ENCODE assay signal across 8 cellular contexts in the genomic region with DNA sequence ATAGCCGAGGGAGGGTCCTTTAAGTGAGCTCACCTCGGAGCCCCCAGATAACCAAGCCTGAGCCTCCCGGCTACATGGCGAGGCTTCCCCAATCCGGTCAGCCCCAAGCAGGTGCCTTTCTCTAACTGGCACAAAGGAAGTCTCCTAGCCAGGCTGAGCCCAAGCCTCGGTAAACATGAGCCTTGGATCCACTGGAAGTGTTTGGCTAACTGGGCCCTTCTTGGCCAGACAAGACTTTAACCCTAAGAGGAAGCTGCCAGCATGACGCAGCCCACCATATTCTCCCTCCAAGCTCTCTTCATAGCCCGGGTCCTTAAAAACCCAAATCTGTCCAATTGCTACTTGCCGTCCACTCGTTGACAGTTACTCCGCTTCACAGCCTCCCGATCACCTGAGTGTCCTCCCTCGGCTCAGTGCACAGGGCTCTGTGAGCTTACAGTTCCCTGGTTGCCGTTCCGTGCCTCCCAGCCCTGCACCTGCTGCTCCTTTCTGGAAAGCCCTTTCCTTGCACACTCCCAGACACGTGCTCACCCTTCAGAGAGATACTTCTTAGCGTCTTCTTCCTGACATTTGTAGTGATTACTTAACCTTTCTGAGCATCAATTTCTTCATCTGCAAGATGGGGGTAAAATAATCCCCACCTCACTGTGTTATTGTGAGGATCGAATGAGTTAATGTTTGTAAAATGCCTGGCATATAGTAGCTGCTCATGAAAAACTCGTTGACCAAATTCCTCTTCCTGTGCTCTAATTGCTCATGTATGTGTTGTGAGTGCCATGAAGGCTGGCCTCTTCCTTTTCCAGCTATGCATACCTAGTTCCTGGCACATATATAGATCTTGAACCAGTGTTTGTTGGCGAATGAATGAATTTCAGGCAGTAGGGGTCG. TPM values are rescaled to one million over a fixed set of nuclear protein-coding genes. Genes with fewer than 3 reads are reported as not detected.
DNase-seq lines count a peak whose midpoint lies in the region; TF ChIP-seq lines count a peak whose summit lies in the region.

No MANE protein-coding gene starts in this region.

- 81 to 85% methylated on average over 16 to 18 of the region's 21 CpGs for whole genome bisulfite sequencing in mesodermal cell (ENCODE audit: insufficient coverage in 2 of 2), 2 experiments

- DNase-seq in HAP-1 (ENCODE audit: low spot score in 2 of 2) (no peak), astrocyte of the spinal cord (ENCODE audit: low read depth, low spot score) (no peak), OCI-M1 (lab: John Stamatoyannopoulos, UW) (no peak), NCI-H526 treated with DMSO at 0.1 percent for 48 hours (lab: John Stamatoyannopoulos, UW) (no peak), brain microvascular endothelial cell (no peak)
- no peak for DNase-seq in stimulated activated CD4-positive, alpha-beta T cell treated with anti-CD3 and anti-CD28 coated beads, Interleukin-4, amount 100 ng/mL, for 1 hour

- peak overlapping the region; percentile 35 for H3K4me3 ChIP-seq in HAP-1
- peak overlapping the region; percentile 2 for H3K4me3 ChIP-seq in astrocyte of the spinal cord (ENCODE audit: low read depth, low read length)
- H3K4me3 ChIP-seq in mesodermal cell (ENCODE audit: extremely low read depth, insufficient read depth, low read length, poor library complexity, severe bottlenecking), result peak overlapping the region; percentile 31
- no peak overlapping the region for H3K4me3 ChIP-seq in brain microvascular endothelial cell (ENCODE audit: low read depth, low read length)

- in situ Hi-C loops in HAP-1 (cut with MboI; ENCODE audit: low sequenced_read_pairs), result no loop called here
- in situ Hi-C loops in astrocyte of the spinal cord (cut with HindIII; ENCODE audit: low sequenced_read_pairs), result no loop called here
- in situ Hi-C loops in brain microvascular endothelial cell (cut with HindIII; ENCODE audit: low pct_ligation_motif_present, low sequenced_read_pairs), result loop anchor here (25.0 kb wide), 1 partner anchor 119 kb away; no protein-coding TSS in a partner anchor

- H3K4me1 ChIP-seq in HAP-1 (peaks cover 17% of the 10 kb centered on the region), mesodermal cell (ENCODE audit: control insufficient read depth, insufficient read depth, low read length, poor library complexity, severe bottlenecking) (peaks cover 15% of the 10 kb centered on the region)

- TF ChIP-seq CTCF in 22Rv1 (IDR thresholded peaks at IDR 0.05), result no peak
- TF ChIP-seq CTCF in astrocyte of the spinal cord (IDR thresholded peaks at IDR 0.05; ENCODE audit: low read depth, low read length), result no peak
- TF ChIP-seq CTCF in brain microvascular endothelial cell (IDR thresholded peaks at IDR 0.05; ENCODE audit: low read depth, low read length, missing control alignments), result no peak

- peak overlapping the region; percentile 84 for H3K27ac ChIP-seq in 22Rv1
- H3K27ac ChIP-seq in mesodermal cell (ENCODE audit: low read depth, low read length, severe bottlenecking), result peak overlapping the region; percentile 16
- no peak overlapping the region for H3K27ac ChIP-seq in brain microvascular endothelial cell

- no peaks in the 10 kb centered on the region for H3K9me3 ChIP-seq in HAP-1
- H3K9me3 ChIP-seq in mesodermal cell (ENCODE audit: control insufficient read depth, low read length), result no peaks in the 10 kb centered on the region

- no peaks in the 10 kb centered on the region for H3K27me3 ChIP-seq in HAP-1 (ENCODE audit: low read depth)
- no peaks in the 10 kb centered on the region for H3K27me3 ChIP-seq in brain microvascular endothelial cell (replicated peaks)

- H3K36me3 ChIP-seq in HAP-1 (replicated peaks) (no peaks in the 10 kb centered on the region), mesodermal cell (ENCODE audit: control insufficient read depth, insufficient read depth, low read length) (no peaks in the 10 kb centered on the region), brain microvascular endothelial cell (replicated peaks) (no peaks in the 10 kb centered on the region)

RNA-seq across cellular contexts. Expression of a gene that starts 25.6 kb away (rescaled TPM):
- polyA plus RNA-seq in mesodermal cell (2013, experiment 1 of 2), result 68.8 TPM
- 64.2 TPM for polyA plus RNA-seq in mesodermal cell (2013, experiment 2 of 2)

RNA-seq across cellular contexts. Expression of a gene that starts 51.0 kb away (rescaled TPM):
- 6.3 TPM for polyA plus RNA-seq in mesodermal cell (2013, experiment 1 of 2)
- polyA plus RNA-seq in mesodermal cell (2013, experiment 2 of 2), result 4.8 TPM
